19 cellular contexts compared by ENCODE assay signal in the genomic region with DNA sequence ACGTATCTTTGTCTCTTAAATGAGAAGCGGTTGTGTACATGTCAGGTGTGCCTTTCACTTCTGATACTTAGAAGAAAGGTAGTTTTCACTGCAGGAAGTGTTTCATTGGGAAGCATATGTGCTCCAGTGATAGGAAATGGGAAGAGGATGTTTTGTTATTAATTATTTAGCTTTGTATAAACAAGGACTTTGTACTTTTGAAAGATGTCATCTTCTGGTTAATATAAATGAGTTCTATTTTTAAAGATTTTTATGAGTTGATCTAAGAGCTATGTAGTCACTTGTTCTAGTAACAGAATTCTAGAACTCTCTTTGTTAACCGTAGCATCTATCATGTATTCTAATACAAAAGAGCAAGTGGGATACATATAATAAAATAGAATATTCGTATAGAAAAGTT.
DNase-seq lines count a peak whose midpoint lies in the region; ATAC-seq, FAIRE-seq and TF ChIP-seq lines count a peak whose summit lies in the region.
"Had no signal": no experiment of that assay in that cellular context is flagged by ENCODE, and none has a peak within 500 bp of the region (broad histone marks: within the 10 kb centered on the region; RNA-seq: fewer than 3 reads in every experiment).

No MANE protein-coding gene starts in this region.

- H3K9me3 ChIP-seq in endothelial cell of umbilical vein (replicated peaks; ENCODE audit: control insufficient read depth, insufficient read depth, low read length) (no peaks in the 10 kb centered on the region), HepG2 (ENCODE audit: low read length) (no peaks in the 10 kb centered on the region), H9 (ENCODE audit: control insufficient read depth, low read depth, low read length) (no peaks in the 10 kb centered on the region)
- H3K9me3 ChIP-seq: BE2C, HAP-1 had no signal

- in situ Hi-C loops in HepG2 (cut with HindIII; ENCODE audit: extremely low pct_ligation_motif_present, low pct_unique_long_range_greater_than_20kb) = no loop called here

- no peak for ATAC-seq in HepG2
- ATAC-seq in HG02610 (IDR thresholded peaks at IDR 0.05; ENCODE audit: unreplicated experiment) = no peak
- no peak for ATAC-seq in HG02678 (IDR thresholded peaks at IDR 0.05; ENCODE audit: unreplicated experiment)

- H3K27ac ChIP-seq in endothelial cell of umbilical vein (ENCODE audit: insufficient read depth, low read depth, low read length) (no peak overlapping the region), HepG2 (ENCODE audit: extremely low read length, insufficient read depth, low read length) (no peak overlapping the region), H9 (ENCODE audit: insufficient read length, low read depth, low read length) (no peak overlapping the region)
- H3K27ac ChIP-seq: C4-2B had no signal

- no peak overlapping the region for H2AFZ ChIP-seq in endothelial cell of umbilical vein (ENCODE audit: low read depth, low read length)
- H2AFZ ChIP-seq in HepG2 (ENCODE audit: low read length) = no peak overlapping the region
- no peak overlapping the region for H2AFZ ChIP-seq in H9 (ENCODE audit: low read length)

- peaks cover 3% of the 10 kb centered on the region for H3K79me1 ChIP-seq in H9 (ENCODE audit: insufficient read depth, low read depth, low read length, poor library complexity, severe bottlenecking)

- H2BK15ac ChIP-seq in H9 (ENCODE audit: low read depth, low read length) = no peak overlapping the region

- WGBS in HepG2 (ENCODE audit: low lambda C conversion rate) = 65% methylated on average over 4 of the region's 4 CpGs
- WGBS in H9 (ENCODE audit: extremely low coverage, insufficient read length, low lambda C conversion rate) = no CpG with 5 or more reads among the region's 4 CpGs

- H4K8ac ChIP-seq in H9 (replicated peaks; ENCODE audit: insufficient read length, low read depth, low read length) = no peak overlapping the region

- FAIRE-seq in endothelial cell of umbilical vein (lab: Jason Lieb, UNC) (no peak), HepG2 (lab: Jason Lieb, UNC) (no peak), urothelium cell line (lab: Jason Lieb, UNC) (no peak)
- FAIRE-seq: A204.1, GM12892 had no signal

- no peak overlapping the region for H3T11ph ChIP-seq in H9 (ENCODE audit: low read length)

- H3K27me3 ChIP-seq in endothelial cell of umbilical vein (ENCODE audit: control insufficient read depth in 2 of 2, insufficient read depth in 2 of 2, low read length in 2 of 2) (no peaks in the 10 kb centered on the region), HepG2 (ENCODE audit: control insufficient read depth in 1 of 2, insufficient read depth in 2 of 2, low read length in 2 of 2) (no peaks in the 10 kb centered on the region), H9 (ENCODE audit: insufficient read depth, low read length) (no peaks in the 10 kb centered on the region)
- H3K27me3 ChIP-seq: BE2C had no signal

- H3K14ac ChIP-seq in H9 (ENCODE audit: insufficient read depth, low read length) = no peak overlapping the region

- BruUV-seq in Calu3 (replicated peaks; lab: Mats Ljungman, UMichigan) (no TSS peak), endothelial cell of umbilical vein (replicated peaks; lab: Mats Ljungman, UMichigan) (no TSS peak), HepG2 (replicated peaks; lab: Mats Ljungman, UMichigan) (no TSS peak)

- DNase-seq in Calu3 = no peak
- DNase-seq in endothelial cell of umbilical vein (ENCODE audit: low read depth, low spot score) = peak; percentile 21
- DNase-seq in HepG2 (ENCODE audit: low spot score) = no peak
- DNase-seq in urothelium cell line (ENCODE audit: low spot score) = no peak
- DNase-seq in H9 = no peak
- DNase-seq: BE2C; CD4-positive, alpha-beta memory T cell; COR-L47; DND-41; GDM1; GOT3; KG1 had no signal

- H3K36me3 Mint-ChIP-seq in Calu3 (ENCODE audit: insufficient read depth, unreplicated experiment) = no peaks in the 10 kb centered on the region
- no peaks in the 10 kb centered on the region; a peak in 1 of 7 replicates for H3K36me3 Mint-ChIP-seq in H9 (ENCODE audit: insufficient read depth in 1 of 3, low read depth in 3 of 3)
- H3K36me3 Mint-ChIP-seq: CD4-positive, alpha-beta memory T cell; IgD-negative memory B cell had no signal

- no peaks in the 10 kb centered on the region for H3K4me1 ChIP-seq in endothelial cell of umbilical vein (ENCODE audit: control insufficient read depth, extremely low read depth, insufficient read depth, low read length)
- H3K4me1 ChIP-seq in HepG2 (ENCODE audit: insufficient read depth, low read length) = peaks cover 14% of the 10 kb centered on the region; the same call in 1 of the 2 replicates
- H3K4me1 ChIP-seq in H9 (ENCODE audit: insufficient read depth, low read length) = no peaks in the 10 kb centered on the region
- H3K4me1 ChIP-seq: BE2C had no signal

- CTCF ChIA-PET in Calu3 (lab: Charles Lee) = interaction anchor here (0.5 to 1.4 kb wide), 5 partner anchors 10 to 193 kb away, joined by 3 to 5 read pairs (median 4); no protein-coding TSS in a partner anchor
- CTCF ChIA-PET in endothelial cell of umbilical vein (lab: Charles Lee) = interaction anchor here (1.0 to 1.6 kb wide), 5 partner anchors 11 to 276 kb away, joined by 3 to 5 read pairs (median 3); no protein-coding TSS in a partner anchor
- CTCF ChIA-PET in HepG2 (lab: Yijun Ruan, JAX; ENCODE audit: low intra/inter-chr PET ratio, low total read pairs) = no interaction called here

- intact Hi-C loops in Calu3 (cut with micrococcal nuclease; ENCODE audit: unreplicated experiment) = no loop called here
- intact Hi-C loops in endothelial cell of umbilical vein (cut with micrococcal nuclease) = no loop called here
- intact Hi-C loops in HepG2 (cut with micrococcal nuclease; ENCODE audit: unreplicated experiment) = no loop called here

- no peak overlapping the region for H3K56ac ChIP-seq in H9 (ENCODE audit: insufficient read length, low read depth, low read length)

- H2AK5ac ChIP-seq in H9 (ENCODE audit: insufficient read length, low read length) = no peak overlapping the region

- H2BK120ac ChIP-seq in H9 (ENCODE audit: low read depth, low read length, poor library complexity, severe bottlenecking) = no peak overlapping the region

- H3K23me2 ChIP-seq in H9 (ENCODE audit: insufficient read length, low read depth, low read length, poor library complexity, severe bottlenecking) = no peaks in the 10 kb centered on the region

- no peak overlapping the region for H4K5ac ChIP-seq in H9 (ENCODE audit: insufficient read length, low read depth, low read length)

- H3K4me3 ChIP-seq in endothelial cell of umbilical vein (replicated peaks in 1 of 3; ENCODE audit: insufficient read depth in 1 of 3, low read depth in 1 of 3, low read length in 3 of 3) (no peak overlapping the region), HepG2 (replicated peaks in 1 of 3; ENCODE audit: insufficient read depth in 1 of 3, low read depth in 2 of 3, low read length in 3 of 3) (no peak overlapping the region)
- H3K4me3 ChIP-seq: HAP-1 had no signal

- H3K4ac ChIP-seq in H9 (ENCODE audit: low read depth, low read length) = no peak overlapping the region

- H2BK5ac ChIP-seq in H9 (ENCODE audit: insufficient read length, low read length) = no peak overlapping the region

- H3K27ac Mint-ChIP-seq in Calu3 (ENCODE audit: unreplicated experiment) (peak overlapping the region; percentile 4), H9 (no peak overlapping the region)
- H3K27ac Mint-ChIP-seq: CD4-positive, alpha-beta memory T cell; IgD-negative memory B cell had no signal

- H4K20me1 ChIP-seq in endothelial cell of umbilical vein (replicated peaks; ENCODE audit: control insufficient read depth, extremely low read depth, insufficient read depth, low read length) (no peaks in the 10 kb centered on the region), HepG2 (ENCODE audit: insufficient read depth, low read length) (no peaks in the 10 kb centered on the region), H9 (ENCODE audit: control insufficient read depth, insufficient read depth, insufficient read length) (no peaks in the 10 kb centered on the region)

- H2BK20ac ChIP-seq in H9 (ENCODE audit: low read depth, low read length, poor library complexity, severe bottlenecking) = no peak overlapping the region

- no peak overlapping the region for H3K4me2 ChIP-seq in endothelial cell of umbilical vein (ENCODE audit: insufficient read depth, low read length)
- H3K4me2 ChIP-seq in HepG2 (ENCODE audit: low read depth, low read length) = no peak overlapping the region
- no peak overlapping the region for H3K4me2 ChIP-seq in H9 (ENCODE audit: insufficient read depth, insufficient read length, low read length)

- TF ChIP-seq EP300 in HepG2 (IDR thresholded peaks at IDR 0.05; ENCODE audit: low read depth in 2 of 2, low read length in 2 of 2) (no peak), HepG2 (CRISPR knock-in tag; IDR thresholded peaks at IDR 0.05; ENCODE audit: borderline replicate concordance) (no peak)

- no peaks in the 10 kb centered on the region for H3K9me1 ChIP-seq in endothelial cell of umbilical vein (replicated peaks; ENCODE audit: control insufficient read depth, extremely low read depth, insufficient read depth, low read length)

- H3K9me3 Mint-ChIP-seq in Calu3 (ENCODE audit: low read depth, unreplicated experiment) = peaks cover 3% of the 10 kb centered on the region
- no peaks in the 10 kb centered on the region; a peak in 1 of 5 replicates for H3K9me3 Mint-ChIP-seq in H9
- H3K9me3 Mint-ChIP-seq: IgD-negative memory B cell had no signal

- dilution Hi-C loops in endothelial cell of umbilical vein (cut with MboI; ENCODE audit: extremely low pct_ligation_motif_present, low sequenced_read_pairs) = no loop called here

- H3K36me3 ChIP-seq in endothelial cell of umbilical vein (ENCODE audit: control insufficient read depth in 2 of 2, extremely low read depth in 1 of 2, insufficient read depth in 2 of 2, low read length in 2 of 2) = no peaks in the 10 kb centered on the region
- H3K36me3 ChIP-seq in HepG2 (replicated peaks in 1 of 2; ENCODE audit: control insufficient read depth in 1 of 2, insufficient read depth in 2 of 2, low read length in 2 of 2) = no peaks in the 10 kb centered on the region
- H3K36me3 ChIP-seq: BE2C, HAP-1 had no signal

- H2BK12ac ChIP-seq in H9 (ENCODE audit: insufficient read length, low read depth, low read length) = no peak overlapping the region

- H3K9ac ChIP-seq in endothelial cell of umbilical vein (replicated peaks; ENCODE audit: extremely low read depth, insufficient read depth, low read length) = no peak overlapping the region
- H3K9ac ChIP-seq in HepG2 (ENCODE audit: insufficient read depth, low read depth, low read length) = no peak overlapping the region
- H3K9ac ChIP-seq in H9 (ENCODE audit: extremely low read depth, insufficient read length, low read length) = no peak overlapping the region

- POLR2A ChIA-PET in endothelial cell of umbilical vein (lab: Charles Lee) (no interaction called here), HepG2 (lab: Yijun Ruan, JAX) (no interaction called here)

- TF ChIP-seq RAD21 in HepG2 (CRISPR knock-in tag; IDR thresholded peaks at IDR 0.05) = no peak

- TF ChIP-seq CTCF in Calu3 (IDR thresholded peaks at IDR 0.05; ENCODE audit: unreplicated experiment) (no peak), endothelial cell of umbilical vein (IDR thresholded peaks at IDR 0.05; ENCODE audit: extremely low read depth in 1 of 2, insufficient read depth in 1 of 2, low read depth in 1 of 2, low read length in 2 of 2) (no peak), HepG2 (CRISPR knock-in tag; IDR thresholded peaks at IDR 0.05) (no peak), H9 (conservative IDR thresholded peaks at IDR 0.05) (no peak)

- TF ChIP-seq POLR2A in endothelial cell of umbilical vein (IDR thresholded peaks at IDR 0.05; ENCODE audit: low read depth, low read length) (no peak), HepG2 (IDR thresholded peaks at IDR 0.05; ENCODE audit: insufficient read depth in 1 of 2, low read depth in 2 of 2, low read length in 2 of 2) (no peak)

- no peak overlapping the region for H3K4me3 Mint-ChIP-seq in Calu3 (ENCODE audit: low read depth, unreplicated experiment)
- H3K4me3 Mint-ChIP-seq in H9 = no peak overlapping the region
- H3K4me3 Mint-ChIP-seq: CD4-positive, alpha-beta memory T cell; IgD-negative memory B cell had no signal

- H3K23ac ChIP-seq in H9 (ENCODE audit: insufficient read length, low read depth, low read length) = no peak overlapping the region

- no peak overlapping the region for H3K18ac ChIP-seq in H9 (ENCODE audit: insufficient read length, low read depth, low read length)

- no peaks in the 10 kb centered on the region for H3K27me3 Mint-ChIP-seq in Calu3 (ENCODE audit: unreplicated experiment)
- H3K27me3 Mint-ChIP-seq in H9 (ENCODE audit: low read depth) = no peaks in the 10 kb centered on the region
- H3K27me3 Mint-ChIP-seq: CD4-positive, alpha-beta memory T cell had no signal

- no peak overlapping the region for H4K91ac ChIP-seq in H9 (ENCODE audit: insufficient read length, low read depth, low read length)

- H3K79me2 ChIP-seq in endothelial cell of umbilical vein (ENCODE audit: control insufficient read depth, insufficient read depth, low read length) = no peaks in the 10 kb centered on the region
- H3K79me2 ChIP-seq in HepG2 (ENCODE audit: insufficient read depth, low read length) = no peaks in the 10 kb centered on the region
- H3K79me2 ChIP-seq in H9 (ENCODE audit: insufficient read depth, low read length) = no peaks in the 10 kb centered on the region; the same call in 1 of the 2 replicates

- peaks cover 55% of the 10 kb centered on the region for H3K4me1 Mint-ChIP-seq in Calu3 (ENCODE audit: low read depth, unreplicated experiment)
- H3K4me1 Mint-ChIP-seq in H9 = peaks cover 9 to 12% of the 10 kb centered on the region in 2 experiments
- H3K4me1 Mint-ChIP-seq: CD4-positive, alpha-beta memory T cell; IgD-negative memory B cell had no signal
